Comparison of ENCODE assay signal across 12 cellular contexts in the genomic region with DNA sequence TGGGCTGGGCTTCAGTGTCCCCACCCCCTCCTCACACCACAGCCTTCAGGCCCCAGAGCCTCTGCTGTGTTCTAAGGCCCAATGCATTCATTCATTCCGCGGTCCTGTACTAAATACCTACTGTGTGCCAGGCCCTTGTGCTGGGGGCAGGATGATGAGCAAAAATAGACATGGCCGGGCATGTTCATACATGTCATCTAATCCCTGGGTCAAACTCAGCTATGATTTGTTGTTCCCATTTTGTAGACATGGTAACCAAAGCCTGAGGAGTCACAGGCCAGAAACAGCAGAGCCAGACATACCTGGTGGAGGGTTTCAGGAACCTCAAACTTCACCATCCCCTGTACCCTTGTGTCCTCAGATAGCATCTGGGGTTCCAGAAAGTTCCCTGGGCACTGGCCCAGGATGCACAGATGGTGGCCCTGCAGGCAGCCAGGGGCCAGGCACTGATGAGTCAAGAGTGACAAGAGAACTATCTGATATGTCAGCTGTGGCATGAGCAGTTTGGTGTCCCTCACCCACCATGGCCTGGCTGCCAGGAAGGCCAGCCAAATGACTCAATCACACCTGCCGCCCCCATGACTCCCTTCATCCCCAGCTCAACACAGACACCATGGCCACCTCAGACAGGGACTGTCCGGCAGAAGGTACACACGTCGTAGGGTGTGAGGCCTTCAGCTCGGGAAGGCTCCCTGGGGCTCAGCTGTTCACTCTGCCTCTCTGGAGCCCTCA. TPM values are rescaled to one million over a fixed set of nuclear protein-coding genes. Genes with fewer than 3 reads are reported as not detected.
DNase-seq lines count a peak whose midpoint lies in the region; ATAC-seq and TF ChIP-seq lines count a peak whose summit lies in the region.
"Had no signal": no experiment of that assay in that cellular context is flagged by ENCODE, and none has a peak within 500 bp of the region (broad histone marks: within the 10 kb centered on the region; RNA-seq: fewer than 3 reads in every experiment).

No MANE protein-coding gene starts in this region.

- H3K36me3 ChIP-seq in SK-N-SH (replicated peaks in 1 of 2; ENCODE audit: control insufficient read depth in 1 of 2, insufficient read depth in 2 of 2, low read length in 1 of 2) (peaks cover 0 to 3% of the 10 kb centered on the region in 2 experiments), gastroesophageal sphincter (peaks cover 0 to 18% of the 10 kb centered on the region in 2 donors), thyroid gland (no peaks in the 10 kb centered on the region)
- H3K36me3 ChIP-seq: vagina had no signal

- 91% methylated on average over 6 of the region's 8 CpGs for WGBS in SK-N-SH (ENCODE audit: low lambda C conversion rate)
- 80 to 86% methylated on average over 3 of the region's 8 CpGs for WGBS in gastroesophageal sphincter (ENCODE audit: low coverage in 1 of 2), 2 donors
- 96% methylated on average over 3 to 7 of the region's 8 CpGs for WGBS in thyroid gland, 2 donors

- H3K9me2 ChIP-seq in SK-N-SH, result no peaks in the 10 kb centered on the region

- peaks cover 32% of the 10 kb centered on the region for H3K27me3 Mint-ChIP-seq in activated T-cell treated with anti-CD3 and anti-CD28 coated beads, Interleukin-2, amount 50 U/mL, for 24 hours

- no peaks in the 10 kb centered on the region for H3K27me3 ChIP-seq in SK-N-SH (ENCODE audit: insufficient read depth)
- H3K27me3 ChIP-seq in gastroesophageal sphincter, result peaks cover 3% of the 10 kb centered on the region
- H3K27me3 ChIP-seq in thyroid gland, result no peaks in the 10 kb centered on the region
- H3K27me3 ChIP-seq: vagina had no signal

- peaks cover 31% of the 10 kb centered on the region for H3K36me3 Mint-ChIP-seq in activated T-cell treated with anti-CD3 and anti-CD28 coated beads, Interleukin-2, amount 50 U/mL, for 24 hours (ENCODE audit: low read depth)

- POLR2A ChIA-PET in SK-N-SH (lab: Yijun Ruan, JAX), result interaction anchor here (0.6 to 1.0 kb wide), 3 partner anchors 33 to 325 kb away, joined by 3 to 6 read pairs (median 4); no protein-coding TSS in a partner anchor

- DNase-seq in activated T-cell treated with anti-CD3 and anti-CD28 coated beads, Interleukin-2, amount 50 U/mL, for 24 hours, result no peak
- no peak for DNase-seq in activated T-cell treated with anti-CD3 and anti-CD28 coated beads, Interleukin-2, amount 50 U/mL, for 48 hours
- DNase-seq in SK-N-SH (no peak), thyroid gland (no peak), AG08395 (ENCODE audit: low spot score) (no peak), head of caudate nucleus (no peak)
- DNase-seq: NCI-H345 had no signal

- H3K4me3 ChIP-seq in SK-N-SH (ENCODE audit: low read depth in 2 of 2, low read length in 1 of 2) (no peak overlapping the region), gastroesophageal sphincter (no peak overlapping the region), thyroid gland (replicated peaks in 1 of 3) (no peak overlapping the region)
- H3K4me3 ChIP-seq: vagina had no signal

- H3K4me1 ChIP-seq in SK-N-SH (ENCODE audit: control insufficient read depth in 1 of 2, insufficient read depth in 2 of 2, low read depth in 1 of 2, low read length in 1 of 2) (peaks cover 11 to 17% of the 10 kb centered on the region in 2 experiments; a peak in 3 of 4 replicates), gastroesophageal sphincter (peaks cover under 1 to 72% (median 27%) of the 10 kb centered on the region in 3 donors), thyroid gland (peaks cover 31 to 56% of the 10 kb centered on the region in 2 donors)

- no peaks in the 10 kb centered on the region for H4K20me1 ChIP-seq in SK-N-SH (ENCODE audit: insufficient read depth)

- no peaks in the 10 kb centered on the region for H3K9me3 ChIP-seq in SK-N-SH
- H3K9me3 ChIP-seq in gastroesophageal sphincter, result no peaks in the 10 kb centered on the region
- H3K9me3 ChIP-seq in thyroid gland, result no peaks in the 10 kb centered on the region
- H3K9me3 ChIP-seq: vagina had no signal

- TF ChIP-seq EP300 in SK-N-SH (IDR thresholded peaks at IDR 0.05; ENCODE audit: borderline replicate concordance in 1 of 2, low read depth in 1 of 2, low read length in 1 of 2) (peak in 1 of 2 experiments; percentile 39; a peak in 1 of 4 replicates), gastroesophageal sphincter (IDR thresholded peaks at IDR 0.05) (no peak)

- no peak overlapping the region for H2AFZ ChIP-seq in SK-N-SH (ENCODE audit: low read depth)

- TF ChIP-seq POLR2A in gastroesophageal sphincter (IDR thresholded peaks at IDR 0.05), result no peak
- TF ChIP-seq POLR2A in thyroid gland (IDR thresholded peaks at IDR 0.05), result no peak

- TF ChIP-seq RAD21 in SK-N-SH (IDR thresholded peaks at IDR 0.05; ENCODE audit: low read length), result no peak

- H3K79me2 ChIP-seq in SK-N-SH (ENCODE audit: insufficient read depth), result peaks cover 11% of the 10 kb centered on the region

- peak overlapping the region; percentile 13 to 71; a peak in 3 of 4 replicates for H3K27ac ChIP-seq in SK-N-SH (ENCODE audit: low read depth in 2 of 2, low read length in 1 of 2)
- peak overlapping the region in 3 of 4 donors; percentile 12 to 96 (median 92) for H3K27ac ChIP-seq in gastroesophageal sphincter
- H3K27ac ChIP-seq in thyroid gland, result peak overlapping the region; percentile 29 to 91 (median 82)
- H3K27ac ChIP-seq: vagina had no signal

- no peak for ATAC-seq in gastroesophageal sphincter
- ATAC-seq in HG02970 (IDR thresholded peaks at IDR 0.05; ENCODE audit: low FRiP score, unreplicated experiment), result no peak

- TF ChIP-seq CTCF in SK-N-SH (IDR thresholded peaks at IDR 0.05) (no peak), gastroesophageal sphincter (IDR thresholded peaks at IDR 0.05) (no peak), thyroid gland (IDR thresholded peaks at IDR 0.05) (no peak)

- no peak overlapping the region for H3K4me3 Mint-ChIP-seq in activated T-cell treated with anti-CD3 and anti-CD28 coated beads, Interleukin-2, amount 50 U/mL, for 24 hours
- H3K4me3 Mint-ChIP-seq: activated naive CD4-positive, alpha-beta T cell treated with anti-CD3 and anti-CD28 coated beads, Interleukin-2, amount 10 ng/mL, durations not matched to agents 7 days and 5 days had no signal

- peaks cover 18% of the 10 kb centered on the region for H3F3A ChIP-seq in SK-N-SH (replicated peaks; ENCODE audit: insufficient read depth)

- H3K27ac Mint-ChIP-seq in activated T-cell treated with anti-CD3 and anti-CD28 coated beads, Interleukin-2, amount 50 U/mL, for 24 hours, result peak overlapping the region; percentile 37

- peaks cover 31% of the 10 kb centered on the region for H3K4me1 Mint-ChIP-seq in activated T-cell treated with anti-CD3 and anti-CD28 coated beads, Interleukin-2, amount 50 U/mL, for 24 hours (ENCODE audit: low read depth)

- peak overlapping the region; percentile 22; the same call in 1 of the 2 replicates for H3K9ac ChIP-seq in SK-N-SH

- intact Hi-C loops in thyroid gland (cut with DNase I) (loop anchor here (2.0 kb wide), 1 partner anchor 33 kb away; no protein-coding TSS in a partner anchor), head of caudate nucleus (cut with DNase I) (no loop called here)

- CTCF ChIA-PET in SK-N-SH (lab: Yijun Ruan, JAX), result interaction anchor here (0.7 to 13.6 kb wide), 13 partner anchors 8 to 227 kb away, joined by 3 to 174 read pairs (median 4); a partner anchor contains a TSS

- no peaks in the 10 kb centered on the region for H3K9me3 Mint-ChIP-seq in activated T-cell treated with anti-CD3 and anti-CD28 coated beads, Interleukin-2, amount 50 U/mL, for 24 hours
- H3K9me3 Mint-ChIP-seq: activated naive CD4-positive, alpha-beta T cell treated with anti-CD3 and anti-CD28 coated beads, Interleukin-2, amount 10 ng/mL, durations not matched to agents 7 days and 5 days had no signal

- no peak overlapping the region for H3K4me2 ChIP-seq in SK-N-SH

TF ChIP-seq in SK-N-SH, 30 proteins besides CTCF, POLR2A, EP300 and RAD21 (continues in another document):
- TF ChIP-seq, protein P1, sequence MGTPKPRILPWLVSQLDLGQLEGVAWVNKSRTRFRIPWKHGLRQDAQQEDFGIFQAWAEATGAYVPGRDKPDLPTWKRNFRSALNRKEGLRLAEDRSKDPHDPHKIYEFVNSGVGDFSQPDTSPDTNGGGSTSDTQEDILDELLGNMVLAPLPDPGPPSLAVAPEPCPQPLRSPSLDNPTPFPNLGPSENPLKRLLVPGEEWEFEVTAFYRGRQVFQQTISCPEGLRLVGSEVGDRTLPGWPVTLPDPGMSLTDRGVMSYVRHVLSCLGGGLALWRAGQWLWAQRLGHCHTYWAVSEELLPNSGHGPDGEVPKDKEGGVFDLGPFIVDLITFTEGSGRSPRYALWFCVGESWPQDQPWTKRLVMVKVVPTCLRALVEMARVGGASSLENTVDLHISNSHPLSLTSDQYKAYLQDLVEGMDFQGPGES (IDR thresholded peaks at IDR 0.05; ENCODE audit: low read depth, low read length), result no peak
- peak; percentile 76 for TF ChIP-seq NFIC (IDR thresholded peaks at IDR 0.05; ENCODE audit: borderline replicate concordance)

RNA-seq across cellular contexts. Expression of a gene that starts 2.7 kb away (rescaled TPM):
- 9.3 and 11.7 TPM in 2 replicates for polyA plus RNA-seq in SK-N-SH (2012; rRNA removed)
- 3.5 and 5.2 TPM in 2 replicates for polyA plus RNA-seq in SK-N-SH (2012; cell fraction: cytosol; rRNA removed)
- polyA plus RNA-seq in SK-N-SH (2012; cell fraction: nucleus; rRNA removed), result 16.5 and 22.1 TPM in 2 replicates
- total RNA-seq in gastroesophageal sphincter (100 to 1,000 TPM in 1 of 4 donors, 10 to 100 TPM in 3; 33.4 to 103 (median 50.8) TPM), thyroid gland (10 to 100 TPM in 3 of 4 donors, 1 to 10 TPM in 1; 6.1 to 15.6 (median 10.9) TPM)

RNA-seq across cellular contexts. Expression of a gene that starts 6.1 kb away (rescaled TPM):
- polyA plus RNA-seq in SK-N-SH (2012; rRNA removed), result 577 and 665 TPM in 2 replicates
- 393 and 468 TPM in 2 replicates for polyA plus RNA-seq in SK-N-SH (2012; cell fraction: cytosol; rRNA removed)
- polyA plus RNA-seq in SK-N-SH (2012; cell fraction: nucleus; rRNA removed), result 306 and 310 TPM in 2 replicates
- 10 to 100 TPM; 54.3 to 88.9 (median 79.5) TPM for total RNA-seq in gastroesophageal sphincter
- 100 to 1,000 TPM in 1 of 4 donors, 10 to 100 TPM in 3; 29.4 to 113 (median 48.3) TPM for total RNA-seq in thyroid gland

RNA-seq across cellular contexts. Expression of a gene that starts 7.2 kb away (rescaled TPM):
- polyA plus RNA-seq in SK-N-SH (2012; rRNA removed), result 33.1 and 37.8 TPM in 2 replicates
- 17.4 and 23.3 TPM in 2 replicates for polyA plus RNA-seq in SK-N-SH (2012; cell fraction: cytosol; rRNA removed)
- polyA plus RNA-seq in SK-N-SH (2012; cell fraction: nucleus; rRNA removed), result 49.6 and 54.5 TPM in 2 replicates
- total RNA-seq in gastroesophageal sphincter (10 to 100 TPM; 25.9 to 32.6 (median 26.3) TPM), thyroid gland (10 to 100 TPM; 49.7 to 69.4 (median 53.6) TPM)

RNA-seq across cellular contexts. Expression of a gene that starts 9.4 kb away (rescaled TPM):
- not detected in 2 replicates for polyA plus RNA-seq in SK-N-SH (2012; rRNA removed)
- polyA plus RNA-seq in SK-N-SH (2012; cell fraction: cytosol; rRNA removed), result not detected in 2 replicates
- 0.02 TPM in 1 of 2 replicates, not detected in the other for polyA plus RNA-seq in SK-N-SH (2012; cell fraction: nucleus; rRNA removed)
- total RNA-seq in gastroesophageal sphincter, result not detected
- 100 to 1,000 TPM in 3 of 4 donors, 10 to 100 TPM in 1; 43.1 to 166 (median 134) TPM for total RNA-seq in thyroid gland
- polyA plus RNA-seq: BJ had no signal

RNA-seq across cellular contexts. Expression of a gene that starts 33.0 kb away (rescaled TPM):
- polyA plus RNA-seq in SK-N-SH (2012; rRNA removed), result 1.4 and 1.8 TPM in 2 replicates
- 0.32 and 0.37 TPM in 2 replicates for polyA plus RNA-seq in SK-N-SH (2012; cell fraction: cytosol; rRNA removed)
- 12.0 and 13.8 TPM in 2 replicates for polyA plus RNA-seq in SK-N-SH (2012; cell fraction: nucleus; rRNA removed)
- total RNA-seq in gastroesophageal sphincter, result under 1 TPM in 3 of 4 donors, not detected in 1; 0.13 to 0.49 (median 0.39) TPM
- total RNA-seq in thyroid gland, result 1 to 10 TPM in 1 of 4 donors, under 1 TPM in 2, not detected in 1; 0.13 to 1.3 (median 0.22) TPM

Comparison
In these comparisons a context has a peak if more than half of its experiments do, and no peak if none do; other contexts are left out.
1. H3K27ac ChIP-seq: peak in every context shown above with its lines; median percentile 92 in gastroesophageal sphincter; 82 in thyroid gland; 42 in SK-N-SH.